Comparison of ENCODE assay signal across 8 cellular contexts in the genomic region with DNA sequence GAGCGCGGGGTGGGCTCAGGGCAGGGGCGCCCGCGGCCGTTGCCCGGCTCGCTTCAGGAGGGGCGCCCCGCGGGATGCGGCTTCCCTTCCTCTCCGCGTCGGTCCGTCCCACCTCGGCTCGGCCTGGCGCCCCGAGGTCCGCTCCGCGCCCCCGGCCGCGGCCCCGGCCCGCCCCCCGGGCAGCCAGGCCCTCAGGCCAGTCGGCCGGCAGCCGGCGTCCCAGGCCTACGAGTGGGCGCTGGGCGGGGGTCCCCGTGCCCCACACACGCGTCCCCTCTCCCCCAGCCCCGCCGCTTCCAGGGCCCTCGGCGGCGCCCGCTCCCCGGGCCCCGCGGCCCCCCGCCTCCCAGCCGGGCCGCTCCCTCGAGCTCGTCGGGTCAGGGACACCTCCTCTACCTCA. TPM values are rescaled to one million over a fixed set of nuclear protein-coding genes. Genes with fewer than 3 reads are reported as not detected.
DNase-seq lines count a peak whose midpoint lies in the region; ATAC-seq and TF ChIP-seq lines count a peak whose summit lies in the region.
"Not testable (repeated sequence)": the region's sequence is repeated elsewhere in the genome, so short reads cannot be mapped to it uniquely, and the experiment has no call there.

No MANE protein-coding gene starts in this region.

- not testable (repeated sequence) for H2AK9ac ChIP-seq in IMR-90 (replicated peaks; ENCODE audit: low read depth, low read length, poor library complexity)

- H2BK20ac ChIP-seq in IMR-90 (ENCODE audit: low read depth, low read length) = not testable (repeated sequence)

- not testable (repeated sequence) for H3K27me3 ChIP-seq in IMR-90 (ENCODE audit: control insufficient read depth, insufficient read depth, low read length); ectodermal cell (ENCODE audit: control insufficient read depth, insufficient read depth, low read length, poor library complexity, severe bottlenecking)

- H3K27me3 Mint-ChIP-seq in activated CD4-positive, alpha-beta memory T cell treated with anti-CD3 and anti-CD28 coated beads, Interleukin-2, amount 10 ng/mL, durations not matched to agents 7 days and 5 days = not testable (repeated sequence)

- TF ChIP-seq CTCF in AG09309 (IDR thresholded peaks at IDR 0.05; ENCODE audit: control insufficient read depth, insufficient read depth, low read depth, low read length, missing control alignments); IMR-90 (conservative IDR thresholded peaks at IDR 0.05; ENCODE audit: low read depth, low read length): not testable (repeated sequence)

- CTCF ChIA-PET in IMR-90 (lab: Yijun Ruan, JAX); activated CD4-positive, alpha-beta memory T cell treated with anti-CD3 and anti-CD28 coated beads, Interleukin-2, amount 10 ng/mL, durations not matched to agents 7 days and 5 days (lab: Charles Lee): not testable (repeated sequence)

- dilution Hi-C loops in IMR-90 (cut with HindIII; ENCODE audit: low sequenced_read_pairs, unreplicated experiment) = not testable (repeated sequence)

- not testable (repeated sequence) for H3K4me1 ChIP-seq in IMR-90 (ENCODE audit: control insufficient read depth, insufficient read depth, low read length); ectodermal cell (ENCODE audit: control insufficient read depth, insufficient read depth, low read length)

- not testable (repeated sequence) for H3K4me1 Mint-ChIP-seq in activated CD4-positive, alpha-beta memory T cell treated with anti-CD3 and anti-CD28 coated beads, Interleukin-2, amount 10 ng/mL, durations not matched to agents 7 days and 5 days

- H4K20me1 ChIP-seq in IMR-90 (ENCODE audit: insufficient read depth, low read length) = not testable (repeated sequence)

- not testable (repeated sequence) for H3K4me2 ChIP-seq in IMR-90 (ENCODE audit: low read depth, low read length)

- H3K4me3 ChIP-seq in AG09309 (ENCODE audit: control insufficient read depth, low read depth, low read length) (peak overlapping the region; percentile 38), IMR-90 (ENCODE audit: insufficient read depth, low read depth, low read length) (peak overlapping the region; percentile 54), ectodermal cell (ENCODE audit: insufficient read depth, low read depth, low read length) (peak overlapping the region; percentile 47)

- H2BK120ac ChIP-seq in IMR-90 (ENCODE audit: low read depth, low read length) = not testable (repeated sequence)

- intact Hi-C loops in IMR-90 (cut with micrococcal nuclease); left colon (cut with DNase I, micrococcal nuclease): not testable (repeated sequence)

- not testable (repeated sequence) for TF ChIP-seq RAD21 in IMR-90 (IDR thresholded peaks at IDR 0.05; ENCODE audit: low read length)

- POLR2A ChIA-PET in IMR-90 (lab: Charles Lee; ENCODE audit: unreplicated experiment); activated CD4-positive, alpha-beta memory T cell treated with anti-CD3 and anti-CD28 coated beads, Interleukin-2, amount 10 ng/mL, durations not matched to agents 7 days and 5 days (lab: Charles Lee): not testable (repeated sequence)

- peak overlapping the region; percentile 77 for H3K4me3 Mint-ChIP-seq in activated CD4-positive, alpha-beta memory T cell treated with anti-CD3 and anti-CD28 coated beads, Interleukin-2, amount 10 ng/mL, durations not matched to agents 7 days and 5 days

- H2AFZ ChIP-seq in IMR-90 (replicated peaks; ENCODE audit: low read length, poor library complexity) = not testable (repeated sequence)

- not testable (repeated sequence) for H3K9ac ChIP-seq in IMR-90 (ENCODE audit: low read depth, low read length)

- H3K9me1 ChIP-seq in IMR-90 (ENCODE audit: insufficient read depth, low read length) = not testable (repeated sequence)

- not testable (repeated sequence) for BruUV-seq in IMR-90 (replicated peaks; lab: Mats Ljungman, UMichigan)

- H2BK15ac ChIP-seq in IMR-90 (ENCODE audit: low read depth, low read length) = not testable (repeated sequence)

- H4K5ac ChIP-seq in IMR-90 (ENCODE audit: low read depth, low read length) = not testable (repeated sequence)

- in situ Hi-C loops in IMR-90 (cut with MboI; ENCODE audit: low sequenced_read_pairs) = not testable (repeated sequence)

- not testable (repeated sequence) for H3K9me3 Mint-ChIP-seq in activated CD4-positive, alpha-beta memory T cell treated with anti-CD3 and anti-CD28 coated beads, Interleukin-2, amount 10 ng/mL, durations not matched to agents 7 days and 5 days

- H3K23ac ChIP-seq in IMR-90 (ENCODE audit: low read depth, low read length) = not testable (repeated sequence)

- H3K9me3 ChIP-seq in IMR-90 (ENCODE audit: control insufficient read depth, insufficient read depth, low read length); ectodermal cell (ENCODE audit: control insufficient read depth, low read length): not testable (repeated sequence)

- not testable (repeated sequence) for H3K36me3 Mint-ChIP-seq in activated CD4-positive, alpha-beta memory T cell treated with anti-CD3 and anti-CD28 coated beads, Interleukin-2, amount 10 ng/mL, durations not matched to agents 7 days and 5 days (ENCODE audit: low read depth)

- H3K79me1 ChIP-seq in IMR-90 (ENCODE audit: low read depth in 1 of 2, low read length in 2 of 2) = not testable (repeated sequence)

- H3K27ac ChIP-seq in IMR-90 (ENCODE audit: insufficient read depth, low read length); ectodermal cell (ENCODE audit: insufficient read depth, low read depth, low read length, poor library complexity, severe bottlenecking): not testable (repeated sequence)

- not testable (repeated sequence) for H3K4ac ChIP-seq in IMR-90 (ENCODE audit: low read depth, low read length)

- not testable (repeated sequence) for DNase-seq in AG09309 (ENCODE audit: low read depth); IMR-90; activated CD4-positive, alpha-beta memory T cell treated with anti-CD3 and anti-CD28 coated beads, Interleukin-2, amount 10 ng/mL, durations not matched to agents 7 days and 5 days; left colon
- peak; percentile 52 for DNase-seq in retina

- H4K8ac ChIP-seq in IMR-90 (ENCODE audit: low read depth in 2 of 2, low read length in 2 of 2) = not testable (repeated sequence)

- TF ChIP-seq POLR2A in IMR-90 (IDR thresholded peaks at IDR 0.05; ENCODE audit: low read depth, low read length) = not testable (repeated sequence)

- not testable (repeated sequence) for H4K91ac ChIP-seq in IMR-90 (ENCODE audit: insufficient read depth, low read depth, low read length)

- WGBS in IMR-90 (ENCODE audit: extremely low coverage in 2 of 2, insufficient read length in 1 of 2), 2 experiments = no CpG with 5 or more reads among the region's 54 CpGs
- 0% methylated on average over 34 to 39 of the region's 54 CpGs for WGBS in ectodermal cell, 2 experiments

- H3K27ac Mint-ChIP-seq in activated CD4-positive, alpha-beta memory T cell treated with anti-CD3 and anti-CD28 coated beads, Interleukin-2, amount 10 ng/mL, durations not matched to agents 7 days and 5 days = not testable (repeated sequence)

- not testable (repeated sequence) for H3K36me3 ChIP-seq in IMR-90 (ENCODE audit: control insufficient read depth, insufficient read depth, low read length); ectodermal cell (ENCODE audit: control insufficient read depth, insufficient read depth, low read length)

- not testable (repeated sequence) for H2BK5ac ChIP-seq in IMR-90 (ENCODE audit: low read depth, low read length, poor library complexity, severe bottlenecking)

- not testable (repeated sequence) for H3K18ac ChIP-seq in IMR-90 (ENCODE audit: low read depth, low read length)

- H3K56ac ChIP-seq in IMR-90 (ENCODE audit: extremely low read depth, insufficient read depth, low read length) = not testable (repeated sequence)

- not testable (repeated sequence) for H3K14ac ChIP-seq in IMR-90 (replicated peaks; ENCODE audit: low read depth, low read length)

- ATAC-seq in GM19025 (IDR thresholded peaks at IDR 0.05; ENCODE audit: low read depth, unreplicated experiment) (peak; percentile 34), HG02759 (IDR thresholded peaks at IDR 0.05; ENCODE audit: unreplicated experiment) (peak; percentile 45), IMR-90 (ENCODE audit: low read depth) (peak; percentile 57), left colon (peak; percentile 43)

- H2AK5ac ChIP-seq in IMR-90 (ENCODE audit: low read depth, low read length) = not testable (repeated sequence)

RNA-seq across cellular contexts. Expression of gene KANSL1, which starts 31.6 kb away (rescaled TPM):
- total RNA-seq in IMR-90 (2012; rRNA removed) (48.0 and 49.6 TPM in 2 replicates), left colon (10 to 100 TPM; 79.4 to 81.9 TPM)
- polyA plus RNA-seq in IMR-90 (2012; rRNA removed) = 15.6 and 19.1 TPM in 2 replicates
- polyA plus RNA-seq in IMR-90 (2012; cell fraction: cytosol; rRNA removed) = 9.3 and 9.8 TPM in 2 replicates
- polyA plus RNA-seq in IMR-90 (2012; cell fraction: nucleus; rRNA removed; ENCODE audit: low replicate concordance) = 29.7 and 54.2 TPM in 2 replicates
- 100 to 1,000 TPM in 1 of 2 experiments, 10 to 100 TPM in 1; 99.5 to 105 TPM for total RNA-seq in activated CD4-positive, alpha-beta memory T cell treated with anti-CD3 and anti-CD28 coated beads, Interleukin-2, amount 10 ng/mL, durations not matched to agents 7 days and 5 days
- 62.9 TPM for polyA plus RNA-seq in ectodermal cell (2013, experiment 1 of 4)
- 66.3 TPM for polyA plus RNA-seq in ectodermal cell (2013, experiment 2 of 4)
- polyA plus RNA-seq in ectodermal cell (2013, experiment 3 of 4) = 47.0 TPM
- 47.3 TPM for polyA plus RNA-seq in ectodermal cell (2013, experiment 4 of 4)
